19 cellular contexts compared by ENCODE assay signal in the genomic region with DNA sequence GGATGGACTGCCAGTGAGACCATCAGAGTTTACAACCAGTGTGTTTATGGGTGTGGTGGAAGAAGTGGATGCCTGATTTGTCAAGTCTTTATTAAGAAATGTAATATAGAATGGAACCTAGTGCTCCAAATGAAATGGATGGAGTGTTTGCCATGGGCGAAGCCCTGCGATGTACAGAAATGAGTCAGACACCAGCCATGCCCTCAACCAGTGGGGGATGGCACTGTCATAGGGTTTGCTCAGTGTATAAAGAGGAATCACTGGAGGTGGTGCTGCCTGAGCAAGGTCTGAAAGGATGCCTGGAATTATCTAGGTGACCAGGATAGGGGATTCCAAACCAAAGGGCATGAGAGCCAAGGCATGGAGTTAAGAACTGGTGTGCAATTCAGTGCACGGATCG.
DNase-seq lines count a peak whose midpoint lies in the region; ATAC-seq, FAIRE-seq and TF ChIP-seq lines count a peak whose summit lies in the region.
"Had no signal": no experiment of that assay in that cellular context is flagged by ENCODE, and none has a peak within 500 bp of the region (broad histone marks: within the 10 kb centered on the region; RNA-seq: fewer than 3 reads in every experiment).

No MANE protein-coding gene starts in this region.

- H4K20me1 ChIP-seq in MM.1S (ENCODE audit: insufficient read depth, low read length) = no peaks in the 10 kb centered on the region

- TF ChIP-seq EP300 in sigmoid colon (IDR thresholded peaks at IDR 0.05) = no peak

- H3K4me1 ChIP-seq in mucosa of descending colon (ENCODE audit: low read depth) (peaks cover 30% of the 10 kb centered on the region), MM.1S (ENCODE audit: low read length) (0 out of 2 replicates have a peak, but pooled peaks cover 8% of the 10 kb centered on the region), sigmoid colon (peaks cover 0 to 12% (median 7%) of the 10 kb centered on the region in 4 donors)
- no peaks in the 10 kb centered on the region for H3K4me1 ChIP-seq in naive thymus-derived CD4-positive, alpha-beta T cell (ENCODE audit: control insufficient read depth in 2 of 2, insufficient read depth in 2 of 2, low read length in 2 of 2)

- no peaks in the 10 kb centered on the region for H3K79me2 ChIP-seq in MM.1S (ENCODE audit: low read length)

- intact Hi-C loops in mucosa of descending colon (cut with DNase I, micrococcal nuclease) = no loop called here
- intact Hi-C loops in naive thymus-derived CD4-positive, alpha-beta T cell (cut with micrococcal nuclease) = no loop called here
- intact Hi-C loops in sigmoid colon (cut with DNase I) = no loop called here

- H3K27me3 Mint-ChIP-seq in naive thymus-derived CD4-positive, alpha-beta T cell = no peaks in the 10 kb centered on the region
- H3K27me3 Mint-ChIP-seq: CD4-positive, alpha-beta memory T cell had no signal

- H3K9ac ChIP-seq in MM.1S (ENCODE audit: low read length) = no peak overlapping the region
- H3K9ac ChIP-seq: GM23248 had no signal

- H3K9me3 Mint-ChIP-seq in naive thymus-derived CD4-positive, alpha-beta T cell = no peaks in the 10 kb centered on the region
- H3K9me3 Mint-ChIP-seq: CD4-positive, alpha-beta memory T cell had no signal

- no peak for TF ChIP-seq CTCF in bronchial epithelial cell (IDR thresholded peaks at IDR 0.05; ENCODE audit: insufficient read depth, low read length, severe bottlenecking)
- no peak for TF ChIP-seq CTCF in mucosa of descending colon (IDR thresholded peaks at IDR 0.05)
- TF ChIP-seq CTCF in MM.1S (IDR thresholded peaks at IDR 0.05; ENCODE audit: low read length) = no peak
- TF ChIP-seq CTCF in sigmoid colon (IDR thresholded peaks at IDR 0.05) = no peak

- peak overlapping the region in 1 of 10 donors; percentile 35 for H3K4me3 Mint-ChIP-seq in naive thymus-derived CD4-positive, alpha-beta T cell
- H3K4me3 Mint-ChIP-seq: CD4-positive, alpha-beta memory T cell had no signal

- H3K27me3 ChIP-seq in bronchial epithelial cell (ENCODE audit: control insufficient read depth, insufficient read depth, low read length) (no peaks in the 10 kb centered on the region), MM.1S (replicated peaks; ENCODE audit: insufficient read depth, low read length) (no peaks in the 10 kb centered on the region), sigmoid colon (no peaks in the 10 kb centered on the region)
- H3K27me3 ChIP-seq in naive thymus-derived CD4-positive, alpha-beta T cell (ENCODE audit: control insufficient read depth in 2 of 2, insufficient read depth in 2 of 2, low read length in 2 of 2) = no peaks in the 10 kb centered on the region
- H3K27me3 ChIP-seq: BE2C had no signal

- FAIRE-seq in bronchial epithelial cell (lab: Jason Lieb, UNC) = no peak
- FAIRE-seq: A204.1, D721Med, H54, HepG2, HTR-8/SVneo had no signal

- peak; percentile 32 for ATAC-seq in mucosa of descending colon
- ATAC-seq in naive thymus-derived CD4-positive, alpha-beta T cell = no peak
- ATAC-seq: HCT116, HepG2 had no signal

- H3K4me1 Mint-ChIP-seq in naive thymus-derived CD4-positive, alpha-beta T cell = no peaks in the 10 kb centered on the region
- H3K4me1 Mint-ChIP-seq: CD4-positive, alpha-beta memory T cell had no signal

- H3K27ac ChIP-seq in naive thymus-derived CD4-positive, alpha-beta T cell (ENCODE audit: low read depth, low read length) = no peak overlapping the region
- H3K27ac ChIP-seq in MM.1S (ENCODE audit: low read length) = no peak overlapping the region
- H3K27ac ChIP-seq in sigmoid colon = no peak overlapping the region
- H3K27ac ChIP-seq: C4-2B, GM23248 had no signal

- CTCF ChIA-PET in naive thymus-derived CD4-positive, alpha-beta T cell (lab: Charles Lee) = no interaction called here

- no peak overlapping the region for H3K4me3 ChIP-seq in bronchial epithelial cell (ENCODE audit: low read depth, low read length)
- no peak overlapping the region for H3K4me3 ChIP-seq in mucosa of descending colon
- no peak overlapping the region for H3K4me3 ChIP-seq in naive thymus-derived CD4-positive, alpha-beta T cell (ENCODE audit: low read length)
- H3K4me3 ChIP-seq in MM.1S (ENCODE audit: low read length) = no peak overlapping the region
- H3K4me3 ChIP-seq in sigmoid colon = no peak overlapping the region
- H3K4me3 ChIP-seq: GM23248 had no signal

- H3K36me3 ChIP-seq in bronchial epithelial cell (ENCODE audit: control insufficient read depth, insufficient read depth, low read length) (no peaks in the 10 kb centered on the region), mucosa of descending colon (ENCODE audit: low read depth) (no peaks in the 10 kb centered on the region), MM.1S (replicated peaks; ENCODE audit: insufficient read depth, low read length) (no peaks in the 10 kb centered on the region), sigmoid colon (no peaks in the 10 kb centered on the region)
- no peaks in the 10 kb centered on the region for H3K36me3 ChIP-seq in naive thymus-derived CD4-positive, alpha-beta T cell (ENCODE audit: control insufficient read depth in 2 of 3, insufficient read depth in 3 of 3, low read length in 3 of 3)
- H3K36me3 ChIP-seq: BE2C had no signal

- POLR2A ChIA-PET in naive thymus-derived CD4-positive, alpha-beta T cell (lab: Charles Lee) = no interaction called here

- no peaks in the 10 kb centered on the region for H3K9me2 ChIP-seq in MM.1S (replicated peaks; ENCODE audit: insufficient read depth, low read length)

- no peak overlapping the region for H2AFZ ChIP-seq in MM.1S (ENCODE audit: low read length)
- H2AFZ ChIP-seq: GM23248 had no signal

- no peaks in the 10 kb centered on the region for H3K9me3 ChIP-seq in mucosa of descending colon
- H3K9me3 ChIP-seq in naive thymus-derived CD4-positive, alpha-beta T cell (ENCODE audit: control insufficient read depth in 2 of 3, low read length in 3 of 3) = no peaks in the 10 kb centered on the region
- no peaks in the 10 kb centered on the region for H3K9me3 ChIP-seq in MM.1S (replicated peaks; ENCODE audit: insufficient read depth, low read length)
- H3K9me3 ChIP-seq in sigmoid colon = no peaks in the 10 kb centered on the region
- H3K9me3 ChIP-seq: BE2C had no signal

- DNase-seq in Daoy (ENCODE audit: low read depth) (peak; percentile 20), NCI-H69 (lab: John Stamatoyannopoulos, UW) (peak; percentile 61), bronchial epithelial cell (ENCODE audit: low read depth) (peak; percentile 65), mucosa of descending colon (no peak), MM.1S (no peak), sigmoid colon (no peak)
- no peak for DNase-seq in naive thymus-derived CD4-positive, alpha-beta T cell
- DNase-seq: BE2C; CD4-positive, alpha-beta memory T cell; COR-L47; DMS153 had no signal

- H3F3A ChIP-seq in MM.1S (ENCODE audit: insufficient read depth, low read length) = no peaks in the 10 kb centered on the region

- TF ChIP-seq POLR2A in sigmoid colon (IDR thresholded peaks at IDR 0.05) = no peak

- no peak overlapping the region for H3K27ac Mint-ChIP-seq in naive thymus-derived CD4-positive, alpha-beta T cell
- H3K27ac Mint-ChIP-seq: CD4-positive, alpha-beta memory T cell had no signal

- WGBS in sigmoid colon, 2 donors = 89 to 96% methylated on average over 4 of the region's 4 CpGs

- no peak overlapping the region for H3K4me2 ChIP-seq in MM.1S (ENCODE audit: low read depth, low read length)

- no peaks in the 10 kb centered on the region for H3K36me3 Mint-ChIP-seq in naive thymus-derived CD4-positive, alpha-beta T cell
- H3K36me3 Mint-ChIP-seq: CD4-positive, alpha-beta memory T cell had no signal

Comparison
In these comparisons a context has a peak if more than half of its experiments do, and no peak if none do; other contexts are left out.
1. DNase-seq: peak in Daoy (single experiment), NCI-H69 (single experiment) and bronchial epithelial cell (single experiment); none in mucosa of descending colon (0 of 3), naive thymus-derived CD4-positive, alpha-beta T cell (0 of 9), MM.1S (single experiment) and sigmoid colon (single experiment).